ENCODE assay signal across 16 cellular contexts in genomic region chr7:141884544-141885227, GRCh38. TPM values are rescaled to one million over a fixed set of nuclear protein-coding genes. Genes with fewer than 3 reads are reported as not detected.
DNase-seq lines count a peak whose midpoint lies in the region; ATAC-seq and TF ChIP-seq lines count a peak whose summit lies in the region.
"Had no signal": no experiment of that assay in that cellular context is flagged by ENCODE, and none has a peak within 500 bp of the region (broad histone marks: within the 10 kb centered on the region; RNA-seq: fewer than 3 reads in every experiment).

No MANE protein-coding gene starts in this region.

- H3K36me3 ChIP-seq in vagina = no peaks in the 10 kb centered on the region
- no peaks in the 10 kb centered on the region for H3K36me3 ChIP-seq in gastroesophageal sphincter

- H3K4me1 ChIP-seq in vagina (no peaks in the 10 kb centered on the region), gastroesophageal sphincter (no peaks in the 10 kb centered on the region)

- TF ChIP-seq CTCF in vagina (IDR thresholded peaks at IDR 0.05) (no peak), gastroesophageal sphincter (IDR thresholded peaks at IDR 0.05) (no peak)

- H3K4me3 ChIP-seq in vagina (no peak overlapping the region), gastroesophageal sphincter (no peak overlapping the region)

- H3K27me3 ChIP-seq in vagina = no peaks in the 10 kb centered on the region
- no peaks in the 10 kb centered on the region for H3K27me3 ChIP-seq in gastroesophageal sphincter

- peak; percentile 17 for DNase-seq in NOMO-1 treated with dmso at 0.1 percent for 144 hours (lab: John Stamatoyannopoulos, UW; ENCODE audit: unreplicated experiment)
- no peak for DNase-seq in vagina (ENCODE audit: extremely low spot score in 2 of 2)
- no peak for DNase-seq in NCI-H187 treated with DMSO at 0.1 percent for 48 hours (lab: John Stamatoyannopoulos, UW)
- DNase-seq: activated B cell treated with CpG ODN at 0.5 μM for 24 hours; activated T-cell treated with anti-CD3 and anti-CD28 coated beads, Interleukin-2, amount 50 U/mL, for 4 hours; effector memory CD4-positive, alpha-beta T cell; EL; NCI-H446 had no signal

- TF ChIP-seq EP300 in gastroesophageal sphincter (IDR thresholded peaks at IDR 0.05) = no peak

- TF ChIP-seq POLR2A in vagina (IDR thresholded peaks at IDR 0.05) (no peak), gastroesophageal sphincter (IDR thresholded peaks at IDR 0.05) (no peak)

- H3K9me3 ChIP-seq in vagina (no peaks in the 10 kb centered on the region), gastroesophageal sphincter (peaks cover 0 to 27% (median 0%) of the 10 kb centered on the region in 3 donors)

- intact Hi-C loops in vagina (cut with DNase I) = no loop called here

- ATAC-seq in GM18498 (IDR thresholded peaks at IDR 0.05; ENCODE audit: unreplicated experiment) = peak; percentile 71
- peak; percentile 60 for ATAC-seq in GM19397 (IDR thresholded peaks at IDR 0.05; ENCODE audit: unreplicated experiment)
- ATAC-seq in HG02970 (IDR thresholded peaks at IDR 0.05; ENCODE audit: low FRiP score, unreplicated experiment) = peak; percentile 48
- ATAC-seq in GM21367 (IDR thresholded peaks at IDR 0.05; ENCODE audit: unreplicated experiment) = no peak
- no peak for ATAC-seq in gastroesophageal sphincter
- ATAC-seq: left lobe of liver had no signal

- H3K27ac ChIP-seq in vagina (no peak overlapping the region), gastroesophageal sphincter (no peak overlapping the region)

- 77 to 88% methylated on average over 4 to 5 of the region's 5 CpGs for WGBS in gastroesophageal sphincter (ENCODE audit: low coverage in 1 of 2), 2 donors

RNA-seq across cellular contexts. Expression of gene OR9A4, which starts 31.5 kb away (rescaled TPM):
- total RNA-seq in vagina (not detected), gastroesophageal sphincter (not detected)
- total RNA-seq: activated B cell treated with CpG ODN at 0.5 μM for 24 hours; activated T-cell treated with anti-CD3 and anti-CD28 coated beads, Interleukin-2, amount 50 U/mL, for 4 hours; B cell; left lobe of liver; neural crest cell had no signal

RNA-seq across cellular contexts. Expression of gene PRSS37, which starts 43.4 kb away (rescaled TPM):
- total RNA-seq in vagina = not detected
- total RNA-seq in gastroesophageal sphincter = not detected
- total RNA-seq: activated B cell treated with CpG ODN at 0.5 μM for 24 hours; activated T-cell treated with anti-CD3 and anti-CD28 coated beads, Interleukin-2, amount 50 U/mL, for 4 hours; B cell; left lobe of liver; neural crest cell had no signal

Comparison
In these comparisons a context has a peak if more than half of its experiments do, and no peak if none do; other contexts are left out.
1. ATAC-seq: peak in GM18498 (single experiment), GM19397 (single experiment) and HG02970 (single experiment); none in GM21367 (single experiment) and gastroesophageal sphincter (single experiment).